ENCODE assay signal across 1 cellular context in genomic region chr14:58292192-58292591, GRCh38.
A peak's percentile ranks its signal among the peaks of the same experiment; 100 is the strongest.
TF ChIP-seq lines count a peak whose summit lies in the region.

No MANE protein-coding gene starts in this region.

TF ChIP-seq in SK-N-SH, 30 proteins besides CTCF, POLR2A, EP300 and RAD21 (continued from another document):
- TF ChIP-seq ZBTB33 (IDR thresholded peaks at IDR 0.05; ENCODE audit: borderline replicate concordance, low read depth) (no peak), JUND (IDR thresholded peaks at IDR 0.05) (0 out of 2 replicates have a peak, but pooled peaks have one; percentile 14), IRF3 (IDR thresholded peaks at IDR 0.05; ENCODE audit: low read depth, low read length) (no peak), MEF2A (IDR thresholded peaks at IDR 0.05; ENCODE audit: borderline replicate concordance, low read depth) (no peak), RFX5 (IDR thresholded peaks at IDR 0.05; ENCODE audit: low read length) (no peak), PBX3 (IDR thresholded peaks at IDR 0.05) (no peak), TCF12 (IDR thresholded peaks at IDR 0.05) (peak; percentile 74), FOSL2 (IDR thresholded peaks at IDR 0.05; ENCODE audit: borderline replicate concordance, low read depth) (no peak), GATA2 (CRISPR knock-in tag; IDR thresholded peaks at IDR 0.05) (no peak)
- TF ChIP-seq, protein P1, sequence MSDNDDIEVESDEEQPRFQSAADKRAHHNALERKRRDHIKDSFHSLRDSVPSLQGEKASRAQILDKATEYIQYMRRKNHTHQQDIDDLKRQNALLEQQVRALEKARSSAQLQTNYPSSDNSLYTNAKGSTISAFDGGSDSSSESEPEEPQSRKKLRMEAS (IDR thresholded peaks at IDR 0.05; ENCODE audit: low read depth), result no peak
TF ChIP-seq in SK-N-SH: peak in this region for 2.
